In genomic region chr1:87134061-87134460, GRCh38 we compare ENCODE assay signal across 22 cellular contexts.
DNase-seq lines count a peak whose midpoint lies in the region; ATAC-seq and TF ChIP-seq lines count a peak whose summit lies in the region.
"Had no signal": no experiment of that assay in that cellular context is flagged by ENCODE, and none has a peak within 500 bp of the region (broad histone marks: within the 10 kb centered on the region; RNA-seq: fewer than 3 reads in every experiment).

No MANE protein-coding gene starts in this region.

- H2AK9ac ChIP-seq in IMR-90 (replicated peaks; ENCODE audit: low read depth, low read length, poor library complexity): no peak overlapping the region

- WGBS in IMR-90 (ENCODE audit: extremely low coverage in 2 of 2, insufficient read length in 1 of 2), 2 experiments: 30% methylated on average over 2 of the region's 6 CpGs; no CpG with 5 or more reads in 1 of the 2 experiments
- WGBS in smooth muscle cell (ENCODE audit: low lambda C conversion rate): 33% methylated on average over 6 of the region's 6 CpGs
- WGBS in lower leg skin, 2 donors: 68 to 79% methylated on average over 5 to 6 of the region's 6 CpGs

- H3K27me3 ChIP-seq in IMR-90 (ENCODE audit: control insufficient read depth, insufficient read depth, low read length) (peaks cover 3% of the 10 kb centered on the region), smooth muscle cell (ENCODE audit: low read depth) (no peaks in the 10 kb centered on the region)
- H3K27me3 ChIP-seq: breast epithelium had no signal

- H3K4me3 ChIP-seq in IMR-90 (ENCODE audit: insufficient read depth, low read depth, low read length) (no peak overlapping the region), smooth muscle cell (no peak overlapping the region), lower leg skin (ENCODE audit: low read depth, poor library complexity, severe bottlenecking) (no peak overlapping the region)
- H3K4me3 ChIP-seq: breast epithelium, thoracic aorta had no signal

- no peak overlapping the region for H3K56ac ChIP-seq in IMR-90 (ENCODE audit: extremely low read depth, insufficient read depth, low read length)

- intact Hi-C loops in IMR-90 (cut with micrococcal nuclease): loop anchor here (5.0 to 10.0 kb wide), 4 partner anchors 371 to 1461 kb away; no protein-coding TSS in a partner anchor
- intact Hi-C loops in lower leg skin (cut with DNase I; ENCODE audit: low total_unique reads): no loop called here
- intact Hi-C loops in left colon (cut with DNase I, micrococcal nuclease): no loop called here

- no peak overlapping the region for H2BK20ac ChIP-seq in IMR-90 (ENCODE audit: low read depth, low read length)

- H4K8ac ChIP-seq in IMR-90 (ENCODE audit: low read depth in 2 of 2, low read length in 2 of 2): no peak overlapping the region

- ATAC-seq in IMR-90 (ENCODE audit: low read depth) (peak; percentile 30), left colon (no peak), GM18873 (IDR thresholded peaks at IDR 0.05; ENCODE audit: low FRiP score, unreplicated experiment) (no peak)
- ATAC-seq: activated CD8-positive, alpha-beta T cell treated with anti-CD3 and anti-CD28 coated beads for 36 hours; activated naive CD4-positive, alpha-beta T cell treated with anti-CD3 and anti-CD28 coated beads, Interleukin-2, amount 50 U/mL, for 72 hours had no signal

- TF ChIP-seq CTCF in IMR-90 (conservative IDR thresholded peaks at IDR 0.05; ENCODE audit: low read depth, low read length) (no peak), smooth muscle cell (IDR thresholded peaks at IDR 0.05; ENCODE audit: borderline replicate concordance, insufficient read depth, poor library complexity, severe bottlenecking) (no peak), lower leg skin (IDR thresholded peaks at IDR 0.05) (no peak)

- H2BK5ac ChIP-seq in IMR-90 (ENCODE audit: low read depth, low read length, poor library complexity, severe bottlenecking): no peak overlapping the region

- no peak overlapping the region for H3K4me2 ChIP-seq in IMR-90 (ENCODE audit: low read depth, low read length)
- H3K4me2 ChIP-seq in smooth muscle cell: peak overlapping the region; percentile 31
- H3K4me2 ChIP-seq: KMS-11 had no signal

- no peak overlapping the region for H2AFZ ChIP-seq in IMR-90 (replicated peaks; ENCODE audit: low read length, poor library complexity)
- H2AFZ ChIP-seq in smooth muscle cell (ENCODE audit: low read depth): peak overlapping the region; percentile 57

- H3K23ac ChIP-seq in IMR-90 (ENCODE audit: low read depth, low read length): no peak overlapping the region

- in situ Hi-C loops in IMR-90 (cut with MboI; ENCODE audit: low sequenced_read_pairs): loop anchor here (10.0 to 25.0 kb wide), 3 partner anchors 191 to 1161 kb away; partner anchors contain the start of gene LMO4

- no peak for TF ChIP-seq POLR2A in IMR-90 (IDR thresholded peaks at IDR 0.05; ENCODE audit: low read depth, low read length)
- TF ChIP-seq POLR2A in lower leg skin (IDR thresholded peaks at IDR 0.05): no peak

- H3K36me3 ChIP-seq in IMR-90 (ENCODE audit: control insufficient read depth, insufficient read depth, low read length): no peaks in the 10 kb centered on the region
- no peaks in the 10 kb centered on the region for H3K36me3 ChIP-seq in smooth muscle cell (ENCODE audit: low read depth)
- H3K36me3 ChIP-seq: breast epithelium, neutrophil, thoracic aorta had no signal

- H3K18ac ChIP-seq in IMR-90 (ENCODE audit: low read depth, low read length): no peak overlapping the region; the same call in 1 of the 2 replicates

- no peaks in the 10 kb centered on the region for H3K79me1 ChIP-seq in IMR-90 (ENCODE audit: low read depth in 1 of 2, low read length in 2 of 2)

- H2BK120ac ChIP-seq in IMR-90 (ENCODE audit: low read depth, low read length): no peak overlapping the region

- H3K4me1 ChIP-seq in IMR-90 (ENCODE audit: control insufficient read depth, insufficient read depth, low read length) (peaks cover 2% of the 10 kb centered on the region; the same call in 1 of the 2 replicates), smooth muscle cell (ENCODE audit: low read depth) (peaks cover 6% of the 10 kb centered on the region)
- H3K4me1 ChIP-seq: breast epithelium had no signal

- no peak overlapping the region for H4K91ac ChIP-seq in IMR-90 (ENCODE audit: insufficient read depth, low read depth, low read length)

- no TSS peak for BruUV-seq in IMR-90 (replicated peaks; lab: Mats Ljungman, UMichigan)

- TF ChIP-seq RAD21 in IMR-90 (IDR thresholded peaks at IDR 0.05; ENCODE audit: low read length): no peak

- CTCF ChIA-PET in IMR-90 (lab: Yijun Ruan, JAX): interaction anchor here (1.0 to 1.1 kb wide), 2 partner anchors 12 to 201 kb away, joined by 3 to 4 read pairs; no protein-coding TSS in a partner anchor

- POLR2A ChIA-PET in IMR-90 (lab: Charles Lee; ENCODE audit: unreplicated experiment): no interaction called here

- H3K27ac ChIP-seq in IMR-90 (ENCODE audit: insufficient read depth, low read length): no peak overlapping the region
- H3K27ac ChIP-seq in cingulate gyrus (ENCODE audit: low read depth, low read length): peak overlapping the region; percentile 21
- H3K27ac ChIP-seq in smooth muscle cell (ENCODE audit: low read depth): no peak overlapping the region
- H3K27ac ChIP-seq: KMS-11, neutrophil, thoracic aorta had no signal

- no peak overlapping the region for H3K14ac ChIP-seq in IMR-90 (replicated peaks; ENCODE audit: low read depth, low read length)

- H3K9me3 ChIP-seq in IMR-90 (ENCODE audit: control insufficient read depth, insufficient read depth, low read length) (no peaks in the 10 kb centered on the region), smooth muscle cell (replicated peaks; ENCODE audit: low read depth) (no peaks in the 10 kb centered on the region)
- H3K9me3 ChIP-seq: breast epithelium, neutrophil, thoracic aorta had no signal

- DNase-seq in IMR-90: peak; percentile 34
- peak; percentile 63 for DNase-seq in midbrain (lab: John Stamatoyannopoulos, UW)
- DNase-seq in smooth muscle cell (lab: John Stamatoyannopoulos, UW; ENCODE audit: unreplicated experiment): no peak
- DNase-seq in lower leg skin (ENCODE audit: low spot score in 2 of 2): no peak
- no peak for DNase-seq in left colon
- no peak for DNase-seq in activated naive CD4-positive, alpha-beta T cell (lab: John Stamatoyannopoulos, UW)
- DNase-seq: activated CD8-positive, alpha-beta T cell treated with anti-CD3 and anti-CD28 coated beads for 36 hours; activated T-cell treated with anti-CD3 and anti-CD28 coated beads, Interleukin-2, amount 50 U/mL, for 24 hours; glutamatergic neuron; immature natural killer cell; NCI-H1092 treated with DMSO at 0.1 percent for 48 hours; NCI-H2081 treated with DMSO at 0.1 percent for 48 hours; NCI-H69; SHP77 treated with DMSO at 0.1 percent for 48 hours; stimulated activated CD4-positive, alpha-beta T cell treated with anti-CD3 and anti-CD28 coated beads, Interleukin-4, amount 100 ng/mL, for 4 hours had no signal

- H4K5ac ChIP-seq in IMR-90 (ENCODE audit: low read depth, low read length): no peak overlapping the region

- no peak overlapping the region for H2BK15ac ChIP-seq in IMR-90 (ENCODE audit: low read depth, low read length)

- no peak overlapping the region for H3K9ac ChIP-seq in IMR-90 (ENCODE audit: low read depth, low read length)
- H3K9ac ChIP-seq in smooth muscle cell (ENCODE audit: low read depth): no peak overlapping the region
- H3K9ac ChIP-seq: KMS-11 had no signal

- H3K4ac ChIP-seq in IMR-90 (ENCODE audit: low read depth, low read length): no peak overlapping the region

- dilution Hi-C loops in IMR-90 (cut with HindIII; ENCODE audit: low sequenced_read_pairs, unreplicated experiment): no loop called here

- no peaks in the 10 kb centered on the region for H3F3A ChIP-seq in smooth muscle cell (ENCODE audit: low read depth)

- H3K9me1 ChIP-seq in IMR-90 (ENCODE audit: insufficient read depth, low read length): no peaks in the 10 kb centered on the region

- H3K79me2 ChIP-seq in smooth muscle cell (ENCODE audit: low read depth): no peaks in the 10 kb centered on the region

- no peaks in the 10 kb centered on the region for H4K20me1 ChIP-seq in IMR-90 (ENCODE audit: insufficient read depth, low read length)
- no peaks in the 10 kb centered on the region for H4K20me1 ChIP-seq in smooth muscle cell (ENCODE audit: low read depth)

- no peak overlapping the region for H2AK5ac ChIP-seq in IMR-90 (ENCODE audit: low read depth, low read length)

TF ChIP-seq in IMR-90, 13 proteins besides CTCF, POLR2A, EP300 and RAD21:
- TF ChIP-seq MAFK (IDR thresholded peaks at IDR 0.05; ENCODE audit: low read depth, low read length): no peak
- TF ChIP-seq, protein P1, sequence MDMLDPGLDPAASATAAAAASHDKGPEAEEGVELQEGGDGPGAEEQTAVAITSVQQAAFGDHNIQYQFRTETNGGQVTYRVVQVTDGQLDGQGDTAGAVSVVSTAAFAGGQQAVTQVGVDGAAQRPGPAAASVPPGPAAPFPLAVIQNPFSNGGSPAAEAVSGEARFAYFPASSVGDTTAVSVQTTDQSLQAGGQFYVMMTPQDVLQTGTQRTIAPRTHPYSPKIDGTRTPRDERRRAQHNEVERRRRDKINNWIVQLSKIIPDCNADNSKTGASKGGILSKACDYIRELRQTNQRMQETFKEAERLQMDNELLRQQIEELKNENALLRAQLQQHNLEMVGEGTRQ (IDR thresholded peaks at IDR 0.05; ENCODE audit: low read depth, low read length): no peak
- TF ChIP-seq, protein P2, sequence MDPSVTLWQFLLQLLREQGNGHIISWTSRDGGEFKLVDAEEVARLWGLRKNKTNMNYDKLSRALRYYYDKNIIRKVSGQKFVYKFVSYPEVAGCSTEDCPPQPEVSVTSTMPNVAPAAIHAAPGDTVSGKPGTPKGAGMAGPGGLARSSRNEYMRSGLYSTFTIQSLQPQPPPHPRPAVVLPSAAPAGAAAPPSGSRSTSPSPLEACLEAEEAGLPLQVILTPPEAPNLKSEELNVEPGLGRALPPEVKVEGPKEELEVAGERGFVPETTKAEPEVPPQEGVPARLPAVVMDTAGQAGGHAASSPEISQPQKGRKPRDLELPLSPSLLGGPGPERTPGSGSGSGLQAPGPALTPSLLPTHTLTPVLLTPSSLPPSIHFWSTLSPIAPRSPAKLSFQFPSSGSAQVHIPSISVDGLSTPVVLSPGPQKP (IDR thresholded peaks at IDR 0.05; ENCODE audit: borderline replicate concordance, low read depth, low read length): no peak
TF ChIP-seq in IMR-90: peak in this region for 0.

Comparison
In these comparisons a context has a peak if more than half of its experiments do, and no peak if none do; other contexts are left out.
1. DNase-seq: peak in IMR-90 (single experiment) and midbrain (single experiment); none in smooth muscle cell (single experiment), lower leg skin (0 of 2), left colon (0 of 2) and activated naive CD4-positive, alpha-beta T cell (0 of 4).